13 cellular contexts compared by ENCODE assay signal in the genomic region with DNA sequence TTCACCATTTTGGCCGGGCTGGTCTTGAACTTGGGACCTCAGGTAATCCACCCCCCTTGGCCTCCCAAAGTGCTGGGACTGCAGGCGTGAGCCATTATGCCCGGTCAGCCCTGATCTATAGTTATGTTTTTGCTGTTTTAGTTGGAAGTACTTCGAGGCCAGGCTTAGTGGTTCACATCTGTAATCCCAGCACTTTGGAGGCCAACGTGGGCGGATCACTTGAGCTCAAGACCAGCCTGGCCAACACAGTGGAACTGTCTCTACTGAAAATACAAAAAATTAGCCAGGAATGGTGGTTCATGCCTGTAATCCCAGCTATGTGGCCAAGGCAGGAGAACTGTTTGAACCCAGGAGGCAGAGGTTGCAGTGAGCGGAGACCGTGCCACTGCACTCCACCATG. TPM values are rescaled to one million over a fixed set of nuclear protein-coding genes. Genes with fewer than 3 reads are reported as not detected.
DNase-seq lines count a peak whose midpoint lies in the region; ATAC-seq and TF ChIP-seq lines count a peak whose summit lies in the region.
"Had no signal": no experiment of that assay in that cellular context is flagged by ENCODE, and none has a peak within 500 bp of the region (broad histone marks: within the 10 kb centered on the region; RNA-seq: fewer than 3 reads in every experiment).

No MANE protein-coding gene starts in this region.

- DNase-seq in HFFc6: no peak
- DNase-seq in activated naive CD8-positive, alpha-beta T cell treated with anti-CD3 and anti-CD28 coated beads, Interleukin-2, amount 50 U/mL, for 24 hours: no peak
- no peak for DNase-seq in natural killer cell
- no peak for DNase-seq in GOT3 (lab: John Stamatoyannopoulos, UW)
- no peak for DNase-seq in Kasumi-1 (lab: John Stamatoyannopoulos, UW)
- no peak for DNase-seq in sciatic nerve (ENCODE audit: low spot score)
- DNase-seq in activated effector memory CD4-positive, alpha-beta T cell treated with Interleukin-2 at 50 U/mL for 16 hours: no peak
- DNase-seq: activated CD8-positive, alpha-beta memory T cell treated with anti-CD3 and anti-CD28 coated beads for 24 hours; central memory CD4-positive, alpha-beta T cell; foreskin fibroblast; left lung; NCI-H510A had no signal

- H4K20me1 ChIP-seq in BLaER1 treated with 17β-estradiol and CSF1 and Interleukin-3, amounts not matched to agents 10 nM and 100 nM: peaks cover 49 to 68% (median 62%) of the 10 kb centered on the region in 11 experiments; a peak in 21 of 22 replicates

- peak overlapping the region; percentile 55 for H3K27ac Mint-ChIP-seq in HFFc6
- peak overlapping the region; percentile 100 for H3K27ac Mint-ChIP-seq in activated naive CD8-positive, alpha-beta T cell treated with anti-CD3 and anti-CD28 coated beads, Interleukin-2, amount 50 U/mL, for 24 hours
- H3K27ac Mint-ChIP-seq in natural killer cell: peak overlapping the region; percentile 100

- 0 out of 22 replicates have a peak, but pooled peaks cover 0 to 6% (median 0%) of the 10 kb centered on the region in 11 experiments for H3K9me3 ChIP-seq in BLaER1 treated with 17β-estradiol and CSF1 and Interleukin-3, amounts not matched to agents 10 nM and 100 nM (replicated peaks in 1 of 11)
- H3K9me3 ChIP-seq: left lung had no signal

- intact Hi-C loops in natural killer cell (cut with micrococcal nuclease): loop anchor here (10.0 kb wide), 2 partner anchors 622 to 722 kb away; partner anchors contain the start of genes MATR3 and SIL1
- intact Hi-C loops in sciatic nerve (cut with DNase I): no loop called here

- H3K27me3 Mint-ChIP-seq in HFFc6 (ENCODE audit: insufficient read depth) (peaks cover 9% of the 10 kb centered on the region), natural killer cell (ENCODE audit: low read depth in 2 of 2) (no peaks in the 10 kb centered on the region)
- H3K27me3 Mint-ChIP-seq in activated naive CD8-positive, alpha-beta T cell treated with anti-CD3 and anti-CD28 coated beads, Interleukin-2, amount 50 U/mL, for 24 hours: no peaks in the 10 kb centered on the region

- H3K4me3 ChIP-seq in BLaER1 treated with 17β-estradiol and CSF1 and Interleukin-3, amounts not matched to agents 10 nM and 100 nM: peak overlapping the region; percentile 81 to 99 (median 91); a peak in 16 of 20 replicates

- H3K27ac ChIP-seq in BLaER1 treated with 17β-estradiol and CSF1 and Interleukin-3, amounts not matched to agents 10 nM and 100 nM: peak overlapping the region in 6 of 11 experiments; percentile 11 to 100 (median 98); a peak in 6 of 22 replicates
- H3K27ac ChIP-seq: left lung had no signal

- no peaks in the 10 kb centered on the region for H3K27me3 ChIP-seq in BLaER1 treated with 17β-estradiol and CSF1 and Interleukin-3, amounts not matched to agents 10 nM and 100 nM
- H3K27me3 ChIP-seq: left lung had no signal

- no peak for ATAC-seq in activated naive CD8-positive, alpha-beta T cell treated with anti-CD3 and anti-CD28 coated beads, Interleukin-2, amount 50 U/mL, for 24 hours
- ATAC-seq in natural killer cell: no peak
- ATAC-seq in sciatic nerve: no peak
- ATAC-seq: left lung had no signal

- H3K4me1 Mint-ChIP-seq in HFFc6 (ENCODE audit: low read depth): peaks cover 41% of the 10 kb centered on the region
- H3K4me1 Mint-ChIP-seq in activated naive CD8-positive, alpha-beta T cell treated with anti-CD3 and anti-CD28 coated beads, Interleukin-2, amount 50 U/mL, for 24 hours: peaks cover 72% of the 10 kb centered on the region
- peaks cover 31 to 45% of the 10 kb centered on the region in 2 donors for H3K4me1 Mint-ChIP-seq in natural killer cell

- H3K9me3 Mint-ChIP-seq in HFFc6 (peaks cover 4% of the 10 kb centered on the region), natural killer cell (peaks cover 0 to 2% of the 10 kb centered on the region in 2 donors)
- peaks cover 4% of the 10 kb centered on the region for H3K9me3 Mint-ChIP-seq in activated naive CD8-positive, alpha-beta T cell treated with anti-CD3 and anti-CD28 coated beads, Interleukin-2, amount 50 U/mL, for 24 hours

- H3K4me3 Mint-ChIP-seq in HFFc6: peak overlapping the region; percentile 97
- H3K4me3 Mint-ChIP-seq in activated naive CD8-positive, alpha-beta T cell treated with anti-CD3 and anti-CD28 coated beads, Interleukin-2, amount 50 U/mL, for 24 hours: peak overlapping the region; percentile 99
- no peak overlapping the region for H3K4me3 Mint-ChIP-seq in natural killer cell

- H3K36me3 Mint-ChIP-seq in HFFc6 (ENCODE audit: low read depth): peaks cover 43% of the 10 kb centered on the region
- H3K36me3 Mint-ChIP-seq in activated naive CD8-positive, alpha-beta T cell treated with anti-CD3 and anti-CD28 coated beads, Interleukin-2, amount 50 U/mL, for 24 hours (ENCODE audit: low read depth): peaks cover 71% of the 10 kb centered on the region
- H3K36me3 Mint-ChIP-seq in natural killer cell: peaks cover 8% of the 10 kb centered on the region

- peaks cover 16 to 56% (median 33%) of the 10 kb centered on the region in 10 experiments for H3K4me1 ChIP-seq in BLaER1 treated with 17β-estradiol and CSF1 and Interleukin-3, amounts not matched to agents 10 nM and 100 nM

- H3K4me2 ChIP-seq in BLaER1 treated with 17β-estradiol and CSF1 and Interleukin-3, amounts not matched to agents 10 nM and 100 nM: peak overlapping the region; percentile 85 to 98 (median 92); a peak in 21 of 22 replicates

- peak overlapping the region; percentile 92 to 99 (median 98); a peak in 17 of 22 replicates for H3K9ac ChIP-seq in BLaER1 treated with 17β-estradiol and CSF1 and Interleukin-3, amounts not matched to agents 10 nM and 100 nM

- no peak for TF ChIP-seq CTCF in HFFc6 (IDR thresholded peaks at IDR 0.05)
- no peak for TF ChIP-seq CTCF in natural killer cell (IDR thresholded peaks at IDR 0.05)

- peaks cover 55 to 63% (median 60%) of the 10 kb centered on the region in 11 experiments for H3K36me3 ChIP-seq in BLaER1 treated with 17β-estradiol and CSF1 and Interleukin-3, amounts not matched to agents 10 nM and 100 nM

RNA-seq across cellular contexts. Expression of gene HSPA9, which starts 2.0 kb away (rescaled TPM):
- 100 to 1,000 TPM; 193 to 236 (median 210) TPM for total RNA-seq in HFFc6 (2021; fragmentation: NEBNext Ultra II Directional; extraction: Animal tissue kit (Norgen Biotek cat#: 25700))
- total RNA-seq in natural killer cell (100 to 1,000 TPM; 272 to 308 (median 308) TPM), sciatic nerve (152 TPM)

RNA-seq across cellular contexts. Expression of gene ETF1, which starts 30.2 kb away (rescaled TPM):
- 100 to 1,000 TPM; 133 to 153 (median 148) TPM for total RNA-seq in HFFc6 (2021; fragmentation: NEBNext Ultra II Directional; extraction: Animal tissue kit (Norgen Biotek cat#: 25700))
- total RNA-seq in natural killer cell (100 to 1,000 TPM; 135 to 189 (median 136) TPM), sciatic nerve (74.2 TPM)
